ENCODE assay signal across 8 cellular contexts in genomic region chr2:42492691-42493467, GRCh38. TPM values are rescaled to one million over a fixed set of nuclear protein-coding genes. Genes with fewer than 3 reads are reported as not detected.
DNase-seq lines count a peak whose midpoint lies in the region; ATAC-seq, FAIRE-seq and TF ChIP-seq lines count a peak whose summit lies in the region.
"Had no signal": no experiment of that assay in that cellular context is flagged by ENCODE, and none has a peak within 500 bp of the region (broad histone marks: within the 10 kb centered on the region; RNA-seq: fewer than 3 reads in every experiment).

No MANE protein-coding gene starts in this region.

- no peak overlapping the region for H2BK12ac ChIP-seq in trophoblast cell (ENCODE audit: low read length)

- H3K23ac ChIP-seq in trophoblast cell (ENCODE audit: low read length): peak overlapping the region; percentile 22

- no peak overlapping the region for H3K9ac ChIP-seq in trophoblast cell (ENCODE audit: low read length)

- H3K36me3 ChIP-seq in trophoblast cell (ENCODE audit: control insufficient read depth in 1 of 2, insufficient read depth in 2 of 2, low read length in 2 of 2): no peaks in the 10 kb centered on the region

- peaks cover 10% of the 10 kb centered on the region for H3K9me3 ChIP-seq in trophoblast cell (ENCODE audit: insufficient read depth, low read depth, low read length)

- no peaks in the 10 kb centered on the region for H3K9me3 Mint-ChIP-seq in activated B cell treated with CpG ODN at 0.5 μM for 24 hours

- H3K4me1 ChIP-seq in trophoblast cell (ENCODE audit: control insufficient read depth in 1 of 2, insufficient read depth in 2 of 2, low read length in 2 of 2): peaks cover 8 to 17% of the 10 kb centered on the region in 2 experiments

- no peaks in the 10 kb centered on the region for H3K79me1 ChIP-seq in trophoblast cell (ENCODE audit: low read length)

- intact Hi-C loops in activated B cell treated with CpG ODN at 0.5 μM for 24 hours (cut with micrococcal nuclease): loop anchor here (5.0 to 10.0 kb wide), 2 partner anchors 102 to 396 kb away; no protein-coding TSS in a partner anchor

- ATAC-seq in activated B cell treated with CpG ODN at 0.5 μM for 24 hours (ENCODE audit: low read depth) (no peak), GM18505 (IDR thresholded peaks at IDR 0.05; ENCODE audit: unreplicated experiment) (no peak), GM18867 (IDR thresholded peaks at IDR 0.05; ENCODE audit: unreplicated experiment) (no peak)

- no peaks in the 10 kb centered on the region for H3K79me2 ChIP-seq in trophoblast cell (ENCODE audit: control insufficient read depth, insufficient read depth, low read length, poor library complexity)

- no peak overlapping the region for H3K27ac ChIP-seq in trophoblast cell (ENCODE audit: low read depth, low read length)

- H2BK5ac ChIP-seq in trophoblast cell (ENCODE audit: low read depth, low read length, poor library complexity): no peak overlapping the region

- peak overlapping the region; percentile 58 for H3K4me3 Mint-ChIP-seq in activated B cell treated with CpG ODN at 0.5 μM for 24 hours

- H4K91ac ChIP-seq in trophoblast cell (ENCODE audit: low read depth, low read length): no peak overlapping the region

- no peak overlapping the region for H3K14ac ChIP-seq in trophoblast cell (ENCODE audit: low read length)

- peaks cover 3% of the 10 kb centered on the region for H3K36me3 Mint-ChIP-seq in activated B cell treated with CpG ODN at 0.5 μM for 24 hours (ENCODE audit: low read depth)

- H4K12ac ChIP-seq in trophoblast cell (ENCODE audit: low read depth, low read length): no peak overlapping the region

- no peak overlapping the region for H2AK5ac ChIP-seq in trophoblast cell (ENCODE audit: low read length)

- no peak overlapping the region for H3K18ac ChIP-seq in trophoblast cell (ENCODE audit: low read length)

- peak; percentile 76 for FAIRE-seq in HTR-8/SVneo (lab: Jason Lieb, UNC)

- CTCF ChIA-PET in activated B cell treated with CpG ODN at 0.5 μM for 24 hours (lab: Charles Lee): interaction anchor here (4.6 kb wide), 1 partner anchor 171 kb away, joined by 32 read pairs; no protein-coding TSS in a partner anchor

- H3K4me1 Mint-ChIP-seq in activated B cell treated with CpG ODN at 0.5 μM for 24 hours: peaks cover 8% of the 10 kb centered on the region

- no peak for TF ChIP-seq POLR2A in GM18505 (IDR thresholded peaks at IDR 0.05; ENCODE audit: borderline replicate concordance, extremely low read depth, insufficient read depth, insufficient read length)

- no CpG with 5 or more reads among the region's 111 CpGs for WGBS in trophoblast cell (ENCODE audit: extremely low coverage, insufficient coverage, insufficient read length)

- H3K4me3 ChIP-seq in trophoblast cell (ENCODE audit: low read depth, low read length): peak overlapping the region; percentile 70

- peak overlapping the region; percentile 94 for H3K4me2 ChIP-seq in trophoblast cell (ENCODE audit: low read length)

- H3K27me3 Mint-ChIP-seq in activated B cell treated with CpG ODN at 0.5 μM for 24 hours: peaks cover 25% of the 10 kb centered on the region

- H3K27ac Mint-ChIP-seq in activated B cell treated with CpG ODN at 0.5 μM for 24 hours: no peak overlapping the region

- H2BK120ac ChIP-seq in trophoblast cell (ENCODE audit: insufficient read depth, low read length, poor library complexity): no peak overlapping the region

- H2AFZ ChIP-seq in trophoblast cell (ENCODE audit: insufficient read depth, low read length, poor library complexity): peak overlapping the region; percentile 79

- peak overlapping the region; percentile 9 for H4K8ac ChIP-seq in trophoblast cell (ENCODE audit: low read depth, low read length)

- peaks cover 15% of the 10 kb centered on the region for H3K27me3 ChIP-seq in trophoblast cell (ENCODE audit: insufficient read depth, low read length)

- POLR2A ChIA-PET in activated B cell treated with CpG ODN at 0.5 μM for 24 hours (lab: Charles Lee): no interaction called here

- no peak overlapping the region for H3K4ac ChIP-seq in trophoblast cell (ENCODE audit: low read depth, low read length)

- DNase-seq in HTR-8/SVneo (ENCODE audit: insufficient read length, low spot score): no peak
- peak; percentile 18 for DNase-seq in activated B cell treated with CpG ODN at 0.5 μM for 24 hours
- peak; percentile 11 for DNase-seq in effector CD4-positive, alpha-beta T cell
- DNase-seq in trophoblast cell: no peak
- no peak for DNase-seq in occipital lobe (lab: John Stamatoyannopoulos, UW)

- TF ChIP-seq CTCF in activated B cell treated with CpG ODN at 0.5 μM for 24 hours (IDR thresholded peaks at IDR 0.05): no peak

RNA-seq across cellular contexts. Expression of gene KCNG3, which starts 0.9 kb away (rescaled TPM):
- not detected in 2 replicates for total RNA-seq in activated B cell treated with CpG ODN at 0.5 μM for 24 hours
- 0.07 and 0.08 TPM in 2 replicates for polyA plus RNA-seq in trophoblast cell (2013)
- 0.16 TPM for total RNA-seq in occipital lobe
- total RNA-seq: liver had no signal
- polyA plus RNA-seq: liver had no signal

Comparison
In these comparisons a context has a peak if more than half of its experiments do, and no peak if none do; other contexts are left out.
1. DNase-seq: peak in activated B cell treated with CpG ODN at 0.5 μM for 24 hours (single experiment) and effector CD4-positive, alpha-beta T cell (single experiment); none in HTR-8/SVneo (single experiment), trophoblast cell (0 of 2) and occipital lobe (single experiment).